Comparison of ENCODE assay signal across 9 cellular contexts in the genomic region with DNA sequence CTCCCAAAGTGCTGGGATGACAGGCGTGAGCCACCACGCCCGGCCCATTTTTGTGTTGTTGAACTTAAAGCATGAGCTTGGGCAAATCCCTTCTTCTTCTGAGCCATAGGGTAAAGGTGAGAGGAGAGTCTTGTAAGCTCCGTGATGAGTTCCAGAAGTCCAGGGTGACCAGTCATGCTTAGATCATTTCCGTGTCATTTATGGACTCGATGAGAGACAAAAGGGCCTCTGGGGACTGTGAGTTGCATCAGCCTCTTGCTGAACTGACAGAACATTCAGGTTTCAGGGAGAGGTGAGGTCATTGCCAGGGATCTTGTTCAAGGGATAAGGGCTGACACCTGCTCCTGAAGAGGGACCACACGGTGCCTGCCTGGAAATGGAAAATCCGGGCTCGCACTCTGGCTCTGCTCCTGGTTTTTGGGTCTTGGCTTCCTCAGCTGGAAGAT. TPM values are rescaled to one million over a fixed set of nuclear protein-coding genes. Genes with fewer than 3 reads are reported as not detected.
A peak's percentile ranks its signal among the peaks of the same experiment; 100 is the strongest.
DNase-seq lines count a peak whose midpoint lies in the region; FAIRE-seq and TF ChIP-seq lines count a peak whose summit lies in the region.
"Had no signal": no experiment of that assay in that cellular context is flagged by ENCODE, and none has a peak within 500 bp of the region (broad histone marks: within the 10 kb centered on the region; RNA-seq: fewer than 3 reads in every experiment).

No MANE protein-coding gene starts in this region.

- H3K18ac ChIP-seq in H1 (ENCODE audit: extremely low read depth, low read length), result no peak overlapping the region
- no peak overlapping the region for H3K18ac ChIP-seq in H9 (ENCODE audit: insufficient read length, low read depth, low read length)

- no peaks in the 10 kb centered on the region for H3K36me3 ChIP-seq in H1 (ENCODE audit: control insufficient read depth in 2 of 4, insufficient read depth in 4 of 4, low read length in 3 of 4)
- H3K36me3 ChIP-seq in right atrium auricular region, result no peaks in the 10 kb centered on the region
- H3K36me3 ChIP-seq: pancreas had no signal

- H2AK5ac ChIP-seq in H1 (ENCODE audit: low read depth, low read length) (no peak overlapping the region), H9 (ENCODE audit: insufficient read length, low read length) (no peak overlapping the region)

- H3K79me2 ChIP-seq in H1 (ENCODE audit: control insufficient read depth in 1 of 2, insufficient read depth in 2 of 2, low read length in 2 of 2) (no peaks in the 10 kb centered on the region), H9 (ENCODE audit: insufficient read depth, low read length) (no peaks in the 10 kb centered on the region)

- H3K4me3 Mint-ChIP-seq in H9, result no peak overlapping the region

- H2AFZ ChIP-seq in H1 (ENCODE audit: low read length) (no peak overlapping the region), H9 (ENCODE audit: low read length) (no peak overlapping the region)

- H3K4me1 ChIP-seq in H1 (replicated peaks in 1 of 4; ENCODE audit: control insufficient read depth in 3 of 4, insufficient read depth in 4 of 4, low read length in 3 of 4) (peaks cover 0 to 9% (median 4%) of the 10 kb centered on the region in 4 experiments; a peak in 4 of 7 replicates), H9 (ENCODE audit: insufficient read depth, low read length) (peaks cover 2% of the 10 kb centered on the region; the same call in 1 of the 2 replicates), right atrium auricular region (peaks cover 0 to 18% of the 10 kb centered on the region in 2 donors)

- H3K9me3 ChIP-seq in H1 (ENCODE audit: insufficient read depth in 2 of 2, low read depth in 1 of 2, low read length in 1 of 2), result peaks cover 5 to 8% of the 10 kb centered on the region in 2 experiments
- H3K9me3 ChIP-seq in H9 (ENCODE audit: control insufficient read depth, low read depth, low read length), result no peaks in the 10 kb centered on the region
- peaks cover 0 to 4% of the 10 kb centered on the region in 2 donors for H3K9me3 ChIP-seq in right atrium auricular region
- H3K9me3 ChIP-seq: pancreas had no signal

- TF ChIP-seq EP300 in H1 (IDR thresholded peaks at IDR 0.05; ENCODE audit: borderline replicate concordance in 1 of 2, low read depth in 2 of 2, low read length in 2 of 2), result no peak

- no peak overlapping the region for H3T11ph ChIP-seq in H9 (ENCODE audit: low read length)

- H4K5ac ChIP-seq in H1 (ENCODE audit: insufficient read length, low read depth, low read length), result no peak overlapping the region
- H4K5ac ChIP-seq in H9 (ENCODE audit: insufficient read length, low read depth, low read length), result no peak overlapping the region

- H4K20me1 ChIP-seq in H1 (replicated peaks in 1 of 2; ENCODE audit: control insufficient read depth in 1 of 2, insufficient read depth in 2 of 2, low read length in 2 of 2) (peaks cover 0 to 3% of the 10 kb centered on the region in 2 experiments), H9 (ENCODE audit: control insufficient read depth, insufficient read depth, insufficient read length) (peaks cover under 1% of the 10 kb centered on the region)

- H4K8ac ChIP-seq in H1 (ENCODE audit: extremely low read depth, insufficient read depth, low read length) (no peak overlapping the region), H9 (replicated peaks; ENCODE audit: insufficient read length, low read depth, low read length) (no peak overlapping the region)

- H3K27ac ChIP-seq in H1 (ENCODE audit: low read depth, low read length) (no peak overlapping the region), H9 (ENCODE audit: insufficient read length, low read depth, low read length) (no peak overlapping the region), right atrium auricular region (no peak overlapping the region)
- H3K27ac ChIP-seq: pancreas had no signal

- no peak for FAIRE-seq in H1 (lab: Jason Lieb, UNC)
- FAIRE-seq: pancreas had no signal

- DNase-seq in GM04503 (ENCODE audit: low read depth) (peak; percentile 97), NCI-H226 (peak; percentile 59), H1 (ENCODE audit: low read depth in 1 of 2, low spot score in 2 of 2) (no peak), renal cortical epithelial cell (ENCODE audit: low read depth) (peak; percentile 87), erythroblast (lab: John Stamatoyannopoulos, UW) (no peak), midbrain (lab: John Stamatoyannopoulos, UW) (no peak), H9 (no peak), right atrium auricular region (ENCODE audit: low spot score) (no peak)

- TF ChIP-seq CTCF in H1 (IDR thresholded peaks at IDR 0.05; ENCODE audit: control extremely low read depth in 1 of 3, insufficient read depth in 1 of 3, low read depth in 1 of 3, low read length in 3 of 3), result no peak
- TF ChIP-seq CTCF in H9 (conservative IDR thresholded peaks at IDR 0.05), result no peak
- no peak for TF ChIP-seq CTCF in right atrium auricular region (IDR thresholded peaks at IDR 0.05)

- H3K79me1 ChIP-seq in H1 (ENCODE audit: low read depth, low read length), result no peaks in the 10 kb centered on the region
- H3K79me1 ChIP-seq in H9 (ENCODE audit: insufficient read depth, low read depth, low read length, poor library complexity, severe bottlenecking), result no peaks in the 10 kb centered on the region

- 0 out of 2 replicates have a peak overlapping the region, but pooled peaks have one; percentile 32 for H2BK20ac ChIP-seq in H1 (ENCODE audit: low read length)
- no peak overlapping the region for H2BK20ac ChIP-seq in H9 (ENCODE audit: low read depth, low read length, poor library complexity, severe bottlenecking)

- CTCF ChIA-PET in H1 (lab: Charles Lee; ENCODE audit: partially characterized antibody), result interaction anchor here (0.6 to 1.9 kb wide), 5 partner anchors 9 to 56 kb away, joined by 3 to 7 read pairs (median 3); no protein-coding TSS in a partner anchor

- 83% methylated on average over 9 of the region's 9 CpGs; no CpG with 5 or more reads in 1 of the 2 experiments for WGBS in H1 (ENCODE audit: extremely low coverage in 1 of 2, insufficient coverage in 1 of 2, insufficient read length in 1 of 2, insufficient replicate concordance in 2 of 2, low coverage in 1 of 2, low lambda C conversion rate in 2 of 2, missing lambda C conversion rate in 1 of 2), 2 experiments
- WGBS in H9 (ENCODE audit: extremely low coverage, insufficient read length, low lambda C conversion rate), result no CpG with 5 or more reads among the region's 9 CpGs

- H2BK12ac ChIP-seq in H1 (ENCODE audit: low read depth, low read length) (no peak overlapping the region), H9 (ENCODE audit: insufficient read length, low read depth, low read length) (no peak overlapping the region)

- no peak overlapping the region for H3K9ac ChIP-seq in H1 (replicated peaks in 1 of 4; ENCODE audit: extremely low read depth in 1 of 4, low read depth in 3 of 4, low read length in 3 of 4)
- no peak overlapping the region for H3K9ac ChIP-seq in H9 (ENCODE audit: extremely low read depth, insufficient read length, low read length)

- H2BK15ac ChIP-seq in H1 (ENCODE audit: low read length) (no peak overlapping the region; the same call in 1 of the 2 replicates), H9 (ENCODE audit: low read depth, low read length) (no peak overlapping the region)

- H2BK120ac ChIP-seq in H1 (replicated peaks; ENCODE audit: low read depth, low read length), result no peak overlapping the region
- H2BK120ac ChIP-seq in H9 (ENCODE audit: low read depth, low read length, poor library complexity, severe bottlenecking), result no peak overlapping the region

- H3K4ac ChIP-seq in H1 (replicated peaks; ENCODE audit: insufficient read length, low read depth, low read length), result no peak overlapping the region
- H3K4ac ChIP-seq in H9 (ENCODE audit: low read depth, low read length), result no peak overlapping the region

- H3K14ac ChIP-seq in H1 (ENCODE audit: insufficient read length) (no peak overlapping the region), H9 (ENCODE audit: insufficient read depth, low read length) (no peak overlapping the region)

- H3K27me3 Mint-ChIP-seq in H9 (ENCODE audit: low read depth), result no peaks in the 10 kb centered on the region

- peaks cover 10 to 20% of the 10 kb centered on the region in 2 experiments for H3K4me1 Mint-ChIP-seq in H9

- H3K23ac ChIP-seq in H1 (ENCODE audit: insufficient read length) (no peak overlapping the region), H9 (ENCODE audit: insufficient read length, low read depth, low read length) (no peak overlapping the region)

- no peaks in the 10 kb centered on the region; the same call in 1 of the 2 replicates for H3K23me2 ChIP-seq in H1 (ENCODE audit: low read depth, low read length)
- no peaks in the 10 kb centered on the region for H3K23me2 ChIP-seq in H9 (ENCODE audit: insufficient read length, low read depth, low read length, poor library complexity, severe bottlenecking)

- peak overlapping the region in 1 of 3 experiments; percentile 35; a peak in 2 of 7 replicates for H3K27ac Mint-ChIP-seq in H9

- H3K4me2 ChIP-seq in H1 (ENCODE audit: insufficient read depth in 1 of 2, low read depth in 2 of 2, low read length in 2 of 2), result no peak overlapping the region
- H3K4me2 ChIP-seq in H9 (ENCODE audit: insufficient read depth, insufficient read length, low read length), result no peak overlapping the region

- POLR2A ChIA-PET in H1 (lab: Charles Lee; ENCODE audit: partially characterized antibody), result interaction anchor here (1.0 to 3.1 kb wide), 4 partner anchors 11 to 53 kb away, joined by 3 to 18 read pairs (median 7); partner anchors contain the start of gene GADD45B

- TF ChIP-seq POLR2A in H1 (IDR thresholded peaks at IDR 0.05; ENCODE audit: control extremely low read depth in 1 of 2, low read depth in 2 of 2, low read length in 2 of 2), result no peak
- no peak for TF ChIP-seq POLR2A in erythroblast (IDR thresholded peaks at IDR 0.05; ENCODE audit: low read length)

- TF ChIP-seq RAD21 in H1 (IDR thresholded peaks at IDR 0.05 in 1 of 2, conservative IDR thresholded peaks at IDR 0.05 in 1 of 2; ENCODE audit: low read depth in 2 of 2, low read length in 2 of 2), result no peak

- H4K91ac ChIP-seq in H1 (replicated peaks; ENCODE audit: insufficient read length, low read length), result no peak overlapping the region
- H4K91ac ChIP-seq in H9 (ENCODE audit: insufficient read length, low read depth, low read length), result no peak overlapping the region

- H3K27me3 ChIP-seq in H1 (replicated peaks in 1 of 4; ENCODE audit: control insufficient read depth in 3 of 4, extremely low read depth in 1 of 4, insufficient read depth in 3 of 4, low read length in 3 of 4), result no peaks in the 10 kb centered on the region
- no peaks in the 10 kb centered on the region for H3K27me3 ChIP-seq in H9 (ENCODE audit: insufficient read depth, low read length)
- H3K27me3 ChIP-seq in right atrium auricular region, result no peaks in the 10 kb centered on the region
- H3K27me3 ChIP-seq: pancreas had no signal

- H2BK5ac ChIP-seq in H1 (ENCODE audit: low read depth, low read length), result no peak overlapping the region
- no peak overlapping the region for H2BK5ac ChIP-seq in H9 (ENCODE audit: insufficient read length, low read length)

- H3K9me3 Mint-ChIP-seq in H9, result peaks cover 0 to 4% of the 10 kb centered on the region in 2 experiments; a peak in 1 of 5 replicates

- H3K36me3 Mint-ChIP-seq in H9 (ENCODE audit: insufficient read depth in 1 of 3, low read depth in 3 of 3), result no peaks in the 10 kb centered on the region

- no peak overlapping the region for H3K56ac ChIP-seq in H1 (replicated peaks; ENCODE audit: insufficient read length, low read depth, low read length)
- no peak overlapping the region for H3K56ac ChIP-seq in H9 (ENCODE audit: insufficient read length, low read depth, low read length)

- no peak overlapping the region for H3K4me3 ChIP-seq in H1 (ENCODE audit: extremely low read depth in 1 of 4, insufficient read depth in 2 of 4, low read depth in 3 of 4, low read length in 4 of 4)
- H3K4me3 ChIP-seq in right atrium auricular region, result no peak overlapping the region
- H3K4me3 ChIP-seq: pancreas had no signal

RNA-seq across cellular contexts. Expression of gene GADD45B, which starts 53.6 kb away (rescaled TPM):
- total RNA-seq in H1 (2021; fragmentation: NEBNext Ultra II Directional; extraction: Animal tissue kit (Norgen Biotek cat#: 25700)), result 11.0 and 11.4 TPM in 2 replicates
- polyA plus RNA-seq in H1 (2011; rRNA removed), result 7.4 and 12.1 TPM in 2 replicates
- 12.6 TPM for polyA plus RNA-seq in H1 (2011; cell fraction: cytosol; rRNA removed)
- polyA plus RNA-seq in H1 (2011; cell fraction: nucleus; rRNA removed), result 18.4 TPM
- polyA plus RNA-seq in H1 (2012, experiment 1 of 2), result 4.8 to 6.5 TPM (median 5.8 TPM) in 4 replicates
- 5.3 TPM for polyA plus RNA-seq in H1 (2012, experiment 2 of 2)
- polyA plus RNA-seq in H1 (2013, experiment 1 of 2), result 7.8 TPM
- polyA plus RNA-seq in H1 (2013, experiment 2 of 2), result 8.5 TPM
- polyA minus RNA-seq in H1 (2011; rRNA and poly(A)+ RNA removed), result 7.5 and 8.3 TPM in 2 replicates
- polyA minus RNA-seq in H1 (2011; cell fraction: cytosol; rRNA and poly(A)+ RNA removed), result 13.9 TPM
- polyA minus RNA-seq in H1 (2011; cell fraction: nucleus; rRNA and poly(A)+ RNA removed), result 47.7 TPM
- 31.4 and 50.2 TPM in 2 replicates for total RNA-seq in renal cortical epithelial cell
- total RNA-seq in H9 (2021), result 13.5 and 16.2 TPM in 2 replicates
- 100 to 1,000 TPM; 205 to 218 TPM for total RNA-seq in right atrium auricular region

Comparison
In these comparisons a context has a peak if more than half of its experiments do, and no peak if none do; other contexts are left out.
1. DNase-seq: peak in GM04503 (single experiment), NCI-H226 (single experiment) and renal cortical epithelial cell (single experiment); none in H1 (0 of 2), erythroblast (0 of 2), midbrain (single experiment), H9 (single experiment) and right atrium auricular region (single experiment).